In the genomic region with DNA sequence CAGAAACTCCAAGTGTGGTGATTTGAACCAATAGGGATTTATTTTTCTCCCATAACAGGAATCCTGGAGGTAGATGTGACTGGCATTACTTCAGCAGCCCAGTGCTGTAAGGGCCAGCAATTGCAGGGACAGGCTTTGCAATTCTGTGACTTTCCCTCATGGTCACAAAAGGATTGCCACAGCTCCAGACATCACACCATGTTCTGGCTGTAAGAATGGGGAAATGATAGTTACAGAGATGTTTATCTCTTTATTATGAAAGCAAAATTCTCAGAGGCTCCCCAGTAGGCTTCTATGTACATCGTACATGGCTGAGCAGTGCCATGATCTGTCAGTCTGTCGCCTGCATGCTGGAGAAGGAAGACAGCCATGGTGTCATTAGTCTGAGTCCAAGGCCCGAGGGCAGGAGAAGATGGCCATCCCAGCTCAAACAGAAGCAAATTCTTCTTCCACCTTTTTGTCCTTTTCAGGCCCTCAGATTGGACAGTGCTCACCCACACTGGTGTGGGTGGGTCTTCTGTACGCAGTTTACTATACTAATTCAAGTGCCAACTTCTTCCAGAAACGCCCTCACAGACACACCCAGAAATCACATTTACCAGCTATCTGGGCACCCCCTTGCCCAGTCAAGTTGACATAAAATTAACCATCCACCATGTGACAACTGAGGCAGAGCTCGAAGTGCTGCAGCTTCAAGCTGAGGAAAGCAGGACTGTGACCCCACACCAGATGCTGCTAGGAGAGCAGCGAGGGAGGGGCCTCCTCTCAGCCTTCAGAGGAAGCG, we compare ENCODE assay signal across 1 cellular context.
TF ChIP-seq lines count a peak whose summit lies in the region.

No MANE protein-coding gene starts in this region.

TF ChIP-seq in GM23338, 12 proteins besides CTCF, POLR2A, EP300 and RAD21:
- TF ChIP-seq ZNF114 (CRISPR knock-in tag; IDR thresholded peaks at IDR 0.05), result no peak
- TF ChIP-seq CREB1 (CRISPR knock-in tag; IDR thresholded peaks at IDR 0.05; ENCODE audit: low read depth), result no peak
- TF ChIP-seq POLR2AphosphoS5 (IDR thresholded peaks at IDR 0.05; ENCODE audit: low read depth), result no peak
- no peak for TF ChIP-seq NANOG (IDR thresholded peaks at IDR 0.05; ENCODE audit: borderline replicate concordance)
- TF ChIP-seq, protein P1, sequence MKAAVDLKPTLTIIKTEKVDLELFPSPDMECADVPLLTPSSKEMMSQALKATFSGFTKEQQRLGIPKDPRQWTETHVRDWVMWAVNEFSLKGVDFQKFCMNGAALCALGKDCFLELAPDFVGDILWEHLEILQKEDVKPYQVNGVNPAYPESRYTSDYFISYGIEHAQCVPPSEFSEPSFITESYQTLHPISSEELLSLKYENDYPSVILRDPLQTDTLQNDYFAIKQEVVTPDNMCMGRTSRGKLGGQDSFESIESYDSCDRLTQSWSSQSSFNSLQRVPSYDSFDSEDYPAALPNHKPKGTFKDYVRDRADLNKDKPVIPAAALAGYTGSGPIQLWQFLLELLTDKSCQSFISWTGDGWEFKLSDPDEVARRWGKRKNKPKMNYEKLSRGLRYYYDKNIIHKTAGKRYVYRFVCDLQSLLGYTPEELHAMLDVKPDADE (IDR thresholded peaks at IDR 0.05), result no peak
- TF ChIP-seq, protein P2, sequence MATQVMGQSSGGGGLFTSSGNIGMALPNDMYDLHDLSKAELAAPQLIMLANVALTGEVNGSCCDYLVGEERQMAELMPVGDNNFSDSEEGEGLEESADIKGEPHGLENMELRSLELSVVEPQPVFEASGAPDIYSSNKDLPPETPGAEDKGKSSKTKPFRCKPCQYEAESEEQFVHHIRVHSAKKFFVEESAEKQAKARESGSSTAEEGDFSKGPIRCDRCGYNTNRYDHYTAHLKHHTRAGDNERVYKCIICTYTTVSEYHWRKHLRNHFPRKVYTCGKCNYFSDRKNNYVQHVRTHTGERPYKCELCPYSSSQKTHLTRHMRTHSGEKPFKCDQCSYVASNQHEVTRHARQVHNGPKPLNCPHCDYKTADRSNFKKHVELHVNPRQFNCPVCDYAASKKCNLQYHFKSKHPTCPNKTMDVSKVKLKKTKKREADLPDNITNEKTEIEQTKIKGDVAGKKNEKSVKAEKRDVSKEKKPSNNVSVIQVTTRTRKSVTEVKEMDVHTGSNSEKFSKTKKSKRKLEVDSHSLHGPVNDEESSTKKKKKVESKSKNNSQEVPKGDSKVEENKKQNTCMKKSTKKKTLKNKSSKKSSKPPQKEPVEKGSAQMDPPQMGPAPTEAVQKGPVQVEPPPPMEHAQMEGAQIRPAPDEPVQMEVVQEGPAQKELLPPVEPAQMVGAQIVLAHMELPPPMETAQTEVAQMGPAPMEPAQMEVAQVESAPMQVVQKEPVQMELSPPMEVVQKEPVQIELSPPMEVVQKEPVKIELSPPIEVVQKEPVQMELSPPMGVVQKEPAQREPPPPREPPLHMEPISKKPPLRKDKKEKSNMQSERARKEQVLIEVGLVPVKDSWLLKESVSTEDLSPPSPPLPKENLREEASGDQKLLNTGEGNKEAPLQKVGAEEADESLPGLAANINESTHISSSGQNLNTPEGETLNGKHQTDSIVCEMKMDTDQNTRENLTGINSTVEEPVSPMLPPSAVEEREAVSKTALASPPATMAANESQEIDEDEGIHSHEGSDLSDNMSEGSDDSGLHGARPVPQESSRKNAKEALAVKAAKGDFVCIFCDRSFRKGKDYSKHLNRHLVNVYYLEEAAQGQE (IDR thresholded peaks at IDR 0.05; ENCODE audit: unreplicated experiment), result no peak
- no peak for TF ChIP-seq EZH2phosphoT487 (IDR thresholded peaks at IDR 0.05; ENCODE audit: unreplicated experiment)
- no peak for TF ChIP-seq ZNF331 (CRISPR knock-in tag; IDR thresholded peaks at IDR 0.05; ENCODE audit: low read depth)
- no peak for TF ChIP-seq JUNB (IDR thresholded peaks at IDR 0.05; ENCODE audit: unreplicated experiment)
- TF ChIP-seq STAT1 (IDR thresholded peaks at IDR 0.05; ENCODE audit: unreplicated experiment), result no peak
- TF ChIP-seq, protein P3, sequence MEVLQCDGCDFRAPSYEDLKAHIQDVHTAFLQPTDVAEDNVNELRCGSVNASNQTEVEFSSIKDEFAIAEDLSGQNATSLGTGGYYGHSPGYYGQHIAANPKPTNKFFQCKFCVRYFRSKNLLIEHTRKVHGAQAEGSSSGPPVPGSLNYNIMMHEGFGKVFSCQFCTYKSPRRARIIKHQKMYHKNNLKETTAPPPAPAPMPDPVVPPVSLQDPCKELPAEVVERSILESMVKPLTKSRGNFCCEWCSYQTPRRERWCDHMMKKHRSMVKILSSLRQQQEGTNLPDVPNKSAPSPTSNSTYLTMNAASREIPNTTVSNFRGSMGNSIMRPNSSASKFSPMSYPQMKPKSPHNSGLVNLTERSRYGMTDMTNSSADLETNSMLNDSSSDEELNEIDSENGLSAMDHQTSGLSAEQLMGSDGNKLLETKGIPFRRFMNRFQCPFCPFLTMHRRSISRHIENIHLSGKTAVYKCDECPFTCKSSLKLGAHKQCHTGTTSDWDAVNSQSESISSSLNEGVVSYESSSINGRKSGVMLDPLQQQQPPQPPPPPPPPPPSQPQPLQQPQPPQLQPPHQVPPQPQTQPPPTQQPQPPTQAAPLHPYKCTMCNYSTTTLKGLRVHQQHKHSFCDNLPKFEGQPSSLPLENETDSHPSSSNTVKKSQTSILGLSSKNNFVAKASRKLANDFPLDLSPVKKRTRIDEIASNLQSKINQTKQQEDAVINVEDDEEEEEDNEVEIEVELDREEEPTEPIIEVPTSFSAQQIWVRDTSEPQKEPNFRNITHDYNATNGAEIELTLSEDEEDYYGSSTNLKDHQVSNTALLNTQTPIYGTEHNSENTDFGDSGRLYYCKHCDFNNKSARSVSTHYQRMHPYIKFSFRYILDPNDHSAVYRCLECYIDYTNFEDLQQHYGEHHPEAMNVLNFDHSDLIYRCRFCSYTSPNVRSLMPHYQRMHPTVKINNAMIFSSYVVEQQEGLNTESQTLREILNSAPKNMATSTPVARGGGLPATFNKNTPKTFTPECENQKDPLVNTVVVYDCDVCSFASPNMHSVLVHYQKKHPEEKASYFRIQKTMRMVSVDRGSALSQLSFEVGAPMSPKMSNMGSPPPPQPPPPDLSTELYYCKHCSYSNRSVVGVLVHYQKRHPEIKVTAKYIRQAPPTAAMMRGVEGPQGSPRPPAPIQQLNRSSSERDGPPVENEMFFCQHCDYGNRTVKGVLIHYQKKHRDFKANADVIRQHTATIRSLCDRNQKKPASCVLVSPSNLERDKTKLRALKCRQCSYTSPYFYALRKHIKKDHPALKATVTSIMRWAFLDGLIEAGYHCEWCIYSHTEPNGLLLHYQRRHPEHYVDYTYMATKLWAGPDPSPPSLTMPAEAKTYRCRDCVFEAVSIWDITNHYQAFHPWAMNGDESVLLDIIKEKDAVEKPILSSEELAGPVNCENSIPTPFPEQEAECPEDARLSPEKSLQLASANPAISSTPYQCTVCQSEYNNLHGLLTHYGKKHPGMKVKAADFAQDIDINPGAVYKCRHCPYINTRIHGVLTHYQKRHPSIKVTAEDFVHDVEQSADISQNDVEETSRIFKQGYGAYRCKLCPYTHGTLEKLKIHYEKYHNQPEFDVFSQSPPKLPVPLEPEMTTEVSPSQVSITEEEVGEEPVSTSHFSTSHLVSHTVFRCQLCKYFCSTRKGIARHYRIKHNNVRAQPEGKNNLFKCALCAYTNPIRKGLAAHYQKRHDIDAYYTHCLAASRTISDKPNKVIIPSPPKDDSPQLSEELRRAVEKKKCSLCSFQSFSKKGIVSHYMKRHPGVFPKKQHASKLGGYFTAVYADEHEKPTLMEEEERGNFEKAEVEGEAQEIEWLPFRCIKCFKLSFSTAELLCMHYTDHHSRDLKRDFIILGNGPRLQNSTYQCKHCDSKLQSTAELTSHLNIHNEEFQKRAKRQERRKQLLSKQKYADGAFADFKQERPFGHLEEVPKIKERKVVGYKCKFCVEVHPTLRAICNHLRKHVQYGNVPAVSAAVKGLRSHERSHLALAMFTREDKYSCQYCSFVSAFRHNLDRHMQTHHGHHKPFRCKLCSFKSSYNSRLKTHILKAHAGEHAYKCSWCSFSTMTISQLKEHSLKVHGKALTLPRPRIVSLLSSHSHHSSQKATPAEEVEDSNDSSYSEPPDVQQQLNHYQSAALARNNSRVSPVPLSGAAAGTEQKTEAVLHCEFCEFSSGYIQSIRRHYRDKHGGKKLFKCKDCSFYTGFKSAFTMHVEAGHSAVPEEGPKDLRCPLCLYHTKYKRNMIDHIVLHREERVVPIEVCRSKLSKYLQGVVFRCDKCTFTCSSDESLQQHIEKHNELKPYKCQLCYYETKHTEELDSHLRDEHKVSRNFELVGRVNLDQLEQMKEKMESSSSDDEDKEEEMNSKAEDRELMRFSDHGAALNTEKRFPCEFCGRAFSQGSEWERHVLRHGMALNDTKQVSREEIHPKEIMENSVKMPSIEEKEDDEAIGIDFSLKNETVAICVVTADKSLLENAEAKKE (CRISPR knock-in tag; IDR thresholded peaks at IDR 0.05), result no peak
- no peak for TF ChIP-seq EZH2 (IDR thresholded peaks at IDR 0.05; ENCODE audit: low read depth, unreplicated experiment)
